In the genomic region with DNA sequence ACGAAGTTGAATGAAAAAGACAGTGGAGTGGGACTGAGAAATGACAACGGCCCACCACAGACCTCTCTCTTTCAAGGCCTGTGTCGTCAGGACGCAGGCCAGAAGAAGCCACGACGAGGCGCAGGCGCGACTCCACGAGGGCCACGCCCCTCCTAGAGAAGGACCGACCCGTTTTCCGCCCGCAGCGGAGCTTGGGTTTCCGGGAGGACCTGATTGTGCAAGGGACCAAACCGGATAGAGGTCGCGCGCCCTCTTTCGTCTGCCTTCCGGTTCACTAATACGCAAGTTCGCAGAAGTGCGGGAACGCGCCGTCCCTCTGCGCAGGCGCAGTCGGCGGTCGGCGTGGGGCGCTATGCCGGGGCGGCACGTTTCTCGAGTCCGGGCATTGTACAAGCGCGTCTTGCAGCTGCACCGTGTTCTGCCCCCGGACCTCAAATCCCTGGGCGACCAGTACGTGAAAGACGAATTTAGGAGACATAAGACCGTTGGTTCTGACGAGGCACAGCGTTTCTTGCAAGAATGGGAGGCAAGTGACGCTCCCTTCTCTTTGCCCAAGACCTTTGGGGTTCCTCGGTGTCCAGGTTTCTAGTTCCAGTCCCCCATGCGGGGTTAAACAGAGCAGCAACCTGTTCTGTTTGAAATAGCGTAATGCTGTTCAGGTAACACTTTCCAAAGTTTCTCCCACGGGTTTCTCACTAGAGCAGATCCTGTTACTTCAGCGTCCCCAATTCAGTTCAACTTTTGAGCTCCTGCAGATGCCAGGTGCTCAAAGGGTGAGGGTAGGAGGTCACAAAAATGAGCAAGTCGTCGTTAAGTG, we compare ENCODE assay signal across 8 cellular contexts.
DNase-seq lines count a peak whose midpoint lies in the region; FAIRE-seq and TF ChIP-seq lines count a peak whose summit lies in the region.

A gene (plus strand): TSS at position 327 of the 817 bp plus-strand sequence. CDS start 26 bp downstream, at position 353.

- no peak for TF ChIP-seq CTCF in fibroblast of pulmonary artery (IDR thresholded peaks at IDR 0.05; ENCODE audit: low read length, missing control alignments)
- no peak for TF ChIP-seq CTCF in nephron (IDR thresholded peaks at IDR 0.05; ENCODE audit: unreplicated experiment in 3 of 3)

- DNase-seq in H54 (ENCODE audit: insufficient read length, low spot score) (peak; percentile 34), LoVo (ENCODE audit: low spot score) (peak; percentile 100), fibroblast of pulmonary artery (ENCODE audit: low read depth) (peak; percentile 99)
- peak; percentile 98 for DNase-seq in activated T-helper 9 cell treated with anti-CD3 and anti-CD28 coated beads, Interleukin-2, amount 50 U/mL, for 16 hours (ENCODE audit: low read depth)

- peak within 1 kb of the TSS; percentile 91 to 98 (median 97) for H3K4me3 Mint-ChIP-seq in nephron
- peak within 1 kb of the TSS; percentile 97 for H3K4me3 Mint-ChIP-seq in stimulated activated naive CD8-positive, alpha-beta T cell treated with anti-CD3 and anti-CD28 coated beads, Interleukin-15, Interleukin-2, amounts not matched to agents 100 ng/mL and 50 ng/mL, for 24 hours

- peak; percentile 64 for TF ChIP-seq POLR2A in H54 (IDR thresholded peaks at IDR 0.05; ENCODE audit: low read depth, low read length)
- TF ChIP-seq POLR2A in Raji (IDR thresholded peaks at IDR 0.05; ENCODE audit: insufficient read depth, low read depth, low read length), result peak; percentile 97

- peaks cover 37% of the 10 kb centered on the region for H3K4me1 Mint-ChIP-seq in nephron
- peaks cover 46% of the 10 kb centered on the region for H3K4me1 Mint-ChIP-seq in stimulated activated naive CD8-positive, alpha-beta T cell treated with anti-CD3 and anti-CD28 coated beads, Interleukin-15, Interleukin-2, amounts not matched to agents 100 ng/mL and 50 ng/mL, for 24 hours (ENCODE audit: low read depth)

- no peak for FAIRE-seq in H54 (lab: Jason Lieb, UNC)

- H3K27me3 Mint-ChIP-seq in nephron (ENCODE audit: low read depth), result peaks cover 3% of the 10 kb centered on the region
- H3K27me3 Mint-ChIP-seq in stimulated activated naive CD8-positive, alpha-beta T cell treated with anti-CD3 and anti-CD28 coated beads, Interleukin-15, Interleukin-2, amounts not matched to agents 100 ng/mL and 50 ng/mL, for 24 hours, result no peaks in the 10 kb centered on the region

- H3K9me3 Mint-ChIP-seq in nephron, result peaks cover 5% of the 10 kb centered on the region
- peaks cover 4% of the 10 kb centered on the region for H3K9me3 Mint-ChIP-seq in stimulated activated naive CD8-positive, alpha-beta T cell treated with anti-CD3 and anti-CD28 coated beads, Interleukin-15, Interleukin-2, amounts not matched to agents 100 ng/mL and 50 ng/mL, for 24 hours

- peak within 1 kb of the TSS; percentile 91 for H3K4me3 ChIP-seq in fibroblast of pulmonary artery (replicated peaks; ENCODE audit: low read depth, low read length)

- H3K9me3 ChIP-seq in ES-I3 (ENCODE audit: control insufficient read depth, insufficient read depth, low read length), result no peaks in the 10 kb centered on the region

- H3K36me3 Mint-ChIP-seq in nephron (ENCODE audit: low read depth), result peaks cover 13% of the 10 kb centered on the region
- H3K36me3 Mint-ChIP-seq in stimulated activated naive CD8-positive, alpha-beta T cell treated with anti-CD3 and anti-CD28 coated beads, Interleukin-15, Interleukin-2, amounts not matched to agents 100 ng/mL and 50 ng/mL, for 24 hours (ENCODE audit: low read depth), result peaks cover 26% of the 10 kb centered on the region

- H3K4me1 ChIP-seq in ES-I3 (ENCODE audit: insufficient read depth, low read length), result no peaks in the 10 kb centered on the region

- H3K36me3 ChIP-seq in ES-I3 (ENCODE audit: insufficient read depth, low read length), result no peaks in the 10 kb centered on the region

- H3K27ac Mint-ChIP-seq in nephron, result peak within 1 kb of the TSS; percentile 91 to 97 (median 96)
- H3K27ac Mint-ChIP-seq in stimulated activated naive CD8-positive, alpha-beta T cell treated with anti-CD3 and anti-CD28 coated beads, Interleukin-15, Interleukin-2, amounts not matched to agents 100 ng/mL and 50 ng/mL, for 24 hours, result peak within 1 kb of the TSS; percentile 97

- peak within 1 kb of the TSS; percentile 81 for H3K9ac ChIP-seq in ES-I3 (ENCODE audit: low read depth, low read length)

Comparison
In these comparisons a context has a peak if more than half of its experiments do, and no peak if none do; other contexts are left out.
1. Peak in every context shown above with its lines: DNase-seq and H3K4me3 ChIP-seq.
2. DNase-seq: peak in every context shown above with its lines; median percentile 100 in LoVo; 99 in fibroblast of pulmonary artery; 98 in activated T-helper 9 cell treated with anti-CD3 and anti-CD28 coated beads, Interleukin-2, amount 50 U/mL, for 16 hours; 34 in H54.